Comparison of ENCODE assay signal across 1 cellular context in the genomic region with DNA sequence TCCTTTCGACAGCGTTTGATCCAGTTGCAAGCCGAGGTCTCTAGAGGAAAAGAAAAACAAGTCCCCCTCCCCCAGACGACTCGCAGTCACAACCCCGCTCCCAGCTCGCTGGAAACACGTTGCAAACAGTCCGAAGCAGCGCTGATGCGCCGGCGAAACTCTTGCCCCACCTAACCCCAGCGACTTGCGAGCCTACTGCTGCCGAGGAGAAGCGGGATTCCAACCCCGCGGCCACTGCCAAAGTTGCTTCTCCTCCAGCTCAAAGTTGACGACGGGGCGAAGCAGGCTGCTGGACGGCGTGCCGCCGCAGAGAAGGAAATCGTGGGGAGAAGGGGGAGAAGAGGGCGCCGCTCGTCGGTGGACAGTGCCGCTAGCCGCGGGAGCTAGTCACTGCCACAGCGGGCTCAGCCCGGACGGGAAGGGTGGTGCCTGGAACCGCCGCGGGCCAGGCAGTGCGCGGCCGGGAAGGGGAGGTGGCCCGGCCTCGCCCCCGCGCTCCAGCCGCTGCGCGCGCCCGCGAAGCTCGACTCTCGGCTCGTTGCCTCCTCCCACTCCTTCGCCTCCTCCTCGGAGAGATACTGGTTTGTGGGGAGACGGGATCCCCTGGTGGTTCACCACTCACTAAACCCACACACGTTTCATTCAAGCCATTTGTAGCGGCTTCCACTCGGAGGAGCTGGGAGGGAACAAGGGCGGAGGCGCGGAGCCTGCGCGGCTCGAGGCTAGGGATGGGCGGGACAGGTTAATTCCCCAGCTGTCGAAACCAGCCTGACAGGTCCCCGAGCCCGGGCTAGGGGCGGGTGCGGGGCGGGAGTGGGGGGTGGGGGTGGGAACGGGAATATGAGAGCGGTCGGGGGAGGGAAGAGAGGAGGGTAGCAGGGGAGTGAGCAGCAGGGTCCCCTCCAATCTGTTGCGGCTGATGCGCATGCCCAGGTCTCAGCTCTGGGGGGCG.
TF ChIP-seq lines count a peak whose summit lies in the region.

TSS of gene GPR37 (minus strand) at position 392 of the 952 bp plus-strand sequence. CDS start 816 bp downstream, outside the sequence.

TF ChIP-seq in WTC11, 78 proteins besides CTCF, POLR2A, EP300 and RAD21 (continued from another document):
- TF ChIP-seq, protein P1, sequence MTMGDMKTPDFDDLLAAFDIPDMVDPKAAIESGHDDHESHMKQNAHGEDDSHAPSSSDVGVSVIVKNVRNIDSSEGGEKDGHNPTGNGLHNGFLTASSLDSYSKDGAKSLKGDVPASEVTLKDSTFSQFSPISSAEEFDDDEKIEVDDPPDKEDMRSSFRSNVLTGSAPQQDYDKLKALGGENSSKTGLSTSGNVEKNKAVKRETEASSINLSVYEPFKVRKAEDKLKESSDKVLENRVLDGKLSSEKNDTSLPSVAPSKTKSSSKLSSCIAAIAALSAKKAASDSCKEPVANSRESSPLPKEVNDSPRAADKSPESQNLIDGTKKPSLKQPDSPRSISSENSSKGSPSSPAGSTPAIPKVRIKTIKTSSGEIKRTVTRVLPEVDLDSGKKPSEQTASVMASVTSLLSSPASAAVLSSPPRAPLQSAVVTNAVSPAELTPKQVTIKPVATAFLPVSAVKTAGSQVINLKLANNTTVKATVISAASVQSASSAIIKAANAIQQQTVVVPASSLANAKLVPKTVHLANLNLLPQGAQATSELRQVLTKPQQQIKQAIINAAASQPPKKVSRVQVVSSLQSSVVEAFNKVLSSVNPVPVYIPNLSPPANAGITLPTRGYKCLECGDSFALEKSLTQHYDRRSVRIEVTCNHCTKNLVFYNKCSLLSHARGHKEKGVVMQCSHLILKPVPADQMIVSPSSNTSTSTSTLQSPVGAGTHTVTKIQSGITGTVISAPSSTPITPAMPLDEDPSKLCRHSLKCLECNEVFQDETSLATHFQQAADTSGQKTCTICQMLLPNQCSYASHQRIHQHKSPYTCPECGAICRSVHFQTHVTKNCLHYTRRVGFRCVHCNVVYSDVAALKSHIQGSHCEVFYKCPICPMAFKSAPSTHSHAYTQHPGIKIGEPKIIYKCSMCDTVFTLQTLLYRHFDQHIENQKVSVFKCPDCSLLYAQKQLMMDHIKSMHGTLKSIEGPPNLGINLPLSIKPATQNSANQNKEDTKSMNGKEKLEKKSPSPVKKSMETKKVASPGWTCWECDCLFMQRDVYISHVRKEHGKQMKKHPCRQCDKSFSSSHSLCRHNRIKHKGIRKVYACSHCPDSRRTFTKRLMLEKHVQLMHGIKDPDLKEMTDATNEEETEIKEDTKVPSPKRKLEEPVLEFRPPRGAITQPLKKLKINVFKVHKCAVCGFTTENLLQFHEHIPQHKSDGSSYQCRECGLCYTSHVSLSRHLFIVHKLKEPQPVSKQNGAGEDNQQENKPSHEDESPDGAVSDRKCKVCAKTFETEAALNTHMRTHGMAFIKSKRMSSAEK (CRISPR knock-in tag; IDR thresholded peaks at IDR 0.05; ENCODE audit: borderline replicate concordance), result no peak
- TF ChIP-seq STAT6 (CRISPR knock-in tag; conservative IDR thresholded peaks at IDR 0.05; ENCODE audit: low read depth), result no peak
